In genomic region chr2:20884829-20885228, GRCh38 we compare ENCODE assay signal across 33 cellular contexts.
"Had no signal": no experiment of that assay in that cellular context is flagged by ENCODE, and none has a peak within 500 bp of the region (broad histone marks: within the 10 kb centered on the region; RNA-seq: fewer than 3 reads in every experiment).

No MANE protein-coding gene starts in this region.

- DNase-seq: Karpas-422, Kasumi-1, MG63, MM.1S, MV-4-11, NCI-H1048, NCI-H1092, NCI-H1092 treated with DMSO at 0.1 percent for 48 hours, NCI-H1105, NCI-H1105 treated with DMSO at 0.1 percent for 48 hours, NCI-H1417, NCI-H1417 treated with DMSO at 0.1 percent for 48 hours, NCI-H1436, NCI-H1436 treated with DMSO at 0.1 percent for 48 hours, NCI-H146, NCI-H1694, NCI-H1694 treated with DMSO at 0.1 percent for 48 hours, NCI-H187, NCI-H187 treated with DMSO at 0.1 percent for 48 hours, NCI-H1930, NCI-H2029, NCI-H2029 treated with DMSO at 0.1 percent for 48 hours, NCI-H2081, NCI-H2081 treated with DMSO at 0.1 percent for 48 hours, NCI-H2107, NCI-H2227 treated with DMSO at 0.1 percent for 48 hours, NCI-H226, NCI-H345, NCI-H446, NCI-H446 treated with DMSO at 0.1 percent for 48 hours, NCI-H510A, NCI-H510A treated with DMSO at 0.1 percent for 48 hours, NCI-H526 had no signal

- H3K36me3 ChIP-seq: MG63 had no signal

- H3K9me3 ChIP-seq: MG63 had no signal

- H3K4me3 ChIP-seq: MG63 had no signal

- H3K27me3 ChIP-seq: MG63 had no signal
